Comparison of ENCODE assay signal across 12 cellular contexts in the genomic region with DNA sequence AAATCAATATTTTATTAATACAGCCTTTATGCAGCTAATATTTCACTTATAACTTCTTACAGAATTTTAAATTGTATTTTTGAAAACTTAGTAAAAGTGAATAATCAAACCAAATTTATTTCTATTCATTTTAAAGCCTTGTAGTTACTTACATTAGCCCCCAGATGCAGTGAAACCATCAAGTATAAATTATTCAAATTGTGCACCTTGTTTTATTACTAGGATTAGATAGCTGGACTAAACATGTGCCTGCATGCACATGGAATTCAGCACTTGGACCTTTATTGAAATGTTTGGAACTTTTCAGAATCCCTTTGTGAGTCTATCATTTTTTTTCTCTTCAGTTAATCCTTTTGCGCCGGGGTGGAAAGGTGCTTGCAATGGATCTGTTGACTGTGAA. TPM values are rescaled to one million over a fixed set of nuclear protein-coding genes. Genes with fewer than 3 reads are reported as not detected.
A peak's percentile ranks its signal among the peaks of the same experiment; 100 is the strongest.
DNase-seq lines count a peak whose midpoint lies in the region; ATAC-seq and TF ChIP-seq lines count a peak whose summit lies in the region.
"Had no signal": no experiment of that assay in that cellular context is flagged by ENCODE, and none has a peak within 500 bp of the region (broad histone marks: within the 10 kb centered on the region; RNA-seq: fewer than 3 reads in every experiment).

No MANE protein-coding gene starts in this region.

- no peaks in the 10 kb centered on the region for H3K27me3 ChIP-seq in DOHH2 (ENCODE audit: control insufficient read depth, low read length)
- no peaks in the 10 kb centered on the region for H3K27me3 ChIP-seq in Karpas-422 (ENCODE audit: low read length)
- H3K27me3 ChIP-seq in colonic mucosa: no peaks in the 10 kb centered on the region
- H3K27me3 ChIP-seq in PC-9 (ENCODE audit: insufficient read depth, low read depth): no peaks in the 10 kb centered on the region

- POLR2A ChIA-PET in PC-9 (lab: Charles Lee; ENCODE audit: unreplicated experiment): interaction anchor here (0.5 kb wide), 1 partner anchor 505 kb away, joined by 11 read pairs; no protein-coding TSS in a partner anchor

- H3K9ac ChIP-seq in Karpas-422 (ENCODE audit: low read length) (peak overlapping the region; percentile 39), colonic mucosa (ENCODE audit: low read depth in 2 of 2, low read length in 2 of 2) (no peak overlapping the region)

- peak overlapping the region; percentile 83 for H3K4me2 ChIP-seq in DOHH2 (ENCODE audit: low read length)
- H3K4me2 ChIP-seq in Karpas-422 (ENCODE audit: low read depth, low read length, poor library complexity, severe bottlenecking): peak overlapping the region; percentile 64
- no peak overlapping the region for H3K4me2 ChIP-seq in PC-9

- H3K4me1 ChIP-seq in DOHH2 (ENCODE audit: control insufficient read depth, low read length): peaks cover 75% of the 10 kb centered on the region
- H3K4me1 ChIP-seq in Karpas-422 (ENCODE audit: low read length): peaks cover 39% of the 10 kb centered on the region
- H3K4me1 ChIP-seq in colonic mucosa: no peaks in the 10 kb centered on the region
- H3K4me1 ChIP-seq in PC-9 (replicated peaks; ENCODE audit: insufficient read depth): no peaks in the 10 kb centered on the region

- intact Hi-C loops in colonic mucosa (cut with DNase I): no loop called here
- intact Hi-C loops in PC-9 (cut with micrococcal nuclease; ENCODE audit: unreplicated experiment): no loop called here

- H3K9me3 ChIP-seq in DOHH2 (ENCODE audit: control insufficient read depth, insufficient read depth, low read length) (no peaks in the 10 kb centered on the region), Karpas-422 (ENCODE audit: low read length) (no peaks in the 10 kb centered on the region), colonic mucosa (no peaks in the 10 kb centered on the region), PC-9 (ENCODE audit: insufficient read depth, low read depth) (no peaks in the 10 kb centered on the region)

- H4K20me1 ChIP-seq in DOHH2 (ENCODE audit: control insufficient read depth, insufficient read depth, low read depth, low read length) (no peaks in the 10 kb centered on the region), Karpas-422 (ENCODE audit: insufficient read depth, low read depth, low read length) (no peaks in the 10 kb centered on the region), PC-9 (ENCODE audit: insufficient read depth) (no peaks in the 10 kb centered on the region)

- H3K36me3 ChIP-seq in DOHH2 (ENCODE audit: control insufficient read depth, low read length) (peaks cover 10% of the 10 kb centered on the region), Karpas-422 (ENCODE audit: insufficient read depth, low read length) (no peaks in the 10 kb centered on the region), colonic mucosa (no peaks in the 10 kb centered on the region), PC-9 (ENCODE audit: low read depth) (no peaks in the 10 kb centered on the region)

- peak overlapping the region; percentile 78 for H3K4me3 ChIP-seq in DOHH2 (ENCODE audit: low read length)
- H3K4me3 ChIP-seq in Karpas-422 (ENCODE audit: low read length): peak overlapping the region; percentile 43
- no peak overlapping the region for H3K4me3 ChIP-seq in colonic mucosa
- no peak overlapping the region for H3K4me3 ChIP-seq in PC-9

- H3F3A ChIP-seq in DOHH2 (ENCODE audit: control insufficient read depth, insufficient read depth): peaks cover 36% of the 10 kb centered on the region
- no peaks in the 10 kb centered on the region; the same call in 1 of the 2 replicates for H3F3A ChIP-seq in PC-9 (ENCODE audit: insufficient read depth, low read depth)

- DNase-seq in Karpas-422 (peak; percentile 80), amniotic stem cell (lab: John Stamatoyannopoulos, UW) (peak; percentile 2), myocyte (ENCODE audit: low read depth) (peak; percentile 34), colonic mucosa (no peak), PC-9 (no peak)
- DNase-seq: effector memory CD8-positive, alpha-beta T cell; stimulated activated CD4-positive, alpha-beta T cell treated with anti-CD3 and anti-CD28 coated beads, Interleukin-2, amount 100 ng/mL, for 48 hours had no signal

- TF ChIP-seq CTCF in DOHH2 (IDR thresholded peaks at IDR 0.05; ENCODE audit: low read depth, low read length, poor library complexity, severe bottlenecking) (peak; percentile 55), colonic mucosa (IDR thresholded peaks at IDR 0.05) (no peak), PC-9 (conservative IDR thresholded peaks at IDR 0.05) (no peak)

- CTCF ChIA-PET in PC-9 (lab: Charles Lee): interaction anchor here (0.7 kb wide), 1 partner anchor 420 kb away, joined by 3 read pairs; no protein-coding TSS in a partner anchor

- no TSS peak for BruUV-seq in PC-9 (replicated peaks; lab: Mats Ljungman, UMichigan)

- H2AFZ ChIP-seq in Karpas-422 (ENCODE audit: low read length) (0 out of 2 replicates have a peak overlapping the region, but pooled peaks have one; percentile 15), PC-9 (no peak overlapping the region)

- no peak for ATAC-seq in GM19023 (IDR thresholded peaks at IDR 0.05; ENCODE audit: unreplicated experiment)
- ATAC-seq in GM18517 (IDR thresholded peaks at IDR 0.05; ENCODE audit: unreplicated experiment): no peak
- ATAC-seq: effector memory CD8-positive, alpha-beta T cell had no signal

- peaks cover 32% of the 10 kb centered on the region for H3K79me2 ChIP-seq in DOHH2 (ENCODE audit: control insufficient read depth, low read length)
- H3K79me2 ChIP-seq in Karpas-422 (ENCODE audit: low read length): peaks cover 4% of the 10 kb centered on the region; the same call in 1 of the 2 replicates
- no peaks in the 10 kb centered on the region for H3K79me2 ChIP-seq in PC-9 (ENCODE audit: low read depth)

- no peaks in the 10 kb centered on the region for H3K9me2 ChIP-seq in DOHH2 (replicated peaks; ENCODE audit: control insufficient read depth, low read length)
- H3K9me2 ChIP-seq in Karpas-422 (replicated peaks; ENCODE audit: insufficient read depth, low read length): no peaks in the 10 kb centered on the region
- no peaks in the 10 kb centered on the region for H3K9me2 ChIP-seq in PC-9 (ENCODE audit: insufficient read depth)

- H3K27ac ChIP-seq in DOHH2 (ENCODE audit: low read depth, low read length): peak overlapping the region; percentile 97
- peak overlapping the region; percentile 97 for H3K27ac ChIP-seq in Karpas-422 (ENCODE audit: low read length)
- no peak overlapping the region for H3K27ac ChIP-seq in colonic mucosa
- no peak overlapping the region for H3K27ac ChIP-seq in PC-9

RNA-seq across cellular contexts. Expression of gene ZPBP2, which starts 4.7 kb away (rescaled TPM):
- total RNA-seq in Karpas-422 (2014; rRNA removed; shearing (Covaris generic); ENCODE audit: low replicate concordance): 3.9 and 10.4 TPM in 2 replicates
- total RNA-seq in myocyte (not detected in 2 replicates), colonic mucosa (not detected), PC-9 (2021) (not detected in 2 replicates)
- not detected for polyA plus RNA-seq in myocyte (2012)
- total RNA-seq: mononuclear cell; T-helper 1 cell treated with Interleukin-12 subunit alpha and Interleukin-12 subunit beta and Interleukin-4 antibody, amounts not matched to agents 30 ng/mL and 1 ng/mL, for 36 hours had no signal

RNA-seq across cellular contexts. Expression of gene IKZF3, which starts 8.6 kb away (rescaled TPM):
- total RNA-seq in Karpas-422 (2014; rRNA removed; shearing (Covaris generic); ENCODE audit: low replicate concordance): 83.0 and 137 TPM in 2 replicates
- total RNA-seq in myocyte (not detected in 2 replicates), colonic mucosa (1 to 10 TPM; 1.8 to 2.0 TPM), PC-9 (2021) (0.04 TPM in 1 of 2 replicates, not detected in the other)
- polyA plus RNA-seq in myocyte (2012): not detected

RNA-seq across cellular contexts. Expression of gene GSDMB, which starts 45.7 kb away (rescaled TPM):
- 14.8 and 21.3 TPM in 2 replicates for total RNA-seq in Karpas-422 (2014; rRNA removed; shearing (Covaris generic); ENCODE audit: low replicate concordance)
- total RNA-seq in myocyte (1.1 and 1.8 TPM in 2 replicates), colonic mucosa (10 to 100 TPM; 68.2 to 79.7 TPM), PC-9 (2021) (39.9 and 50.4 TPM in 2 replicates)
- 4.4 TPM for polyA plus RNA-seq in myocyte (2012)

RNA-seq across cellular contexts. Expression of gene ORMDL3, which starts 54.7 kb away (rescaled TPM):
- 41.4 and 46.8 TPM in 2 replicates for total RNA-seq in Karpas-422 (2014; rRNA removed; shearing (Covaris generic); ENCODE audit: low replicate concordance)
- total RNA-seq in myocyte (34.7 and 37.7 TPM in 2 replicates), colonic mucosa (10 to 100 TPM; 57.2 to 69.3 TPM), PC-9 (2021) (51.1 and 68.1 TPM in 2 replicates)
- 101 TPM for polyA plus RNA-seq in myocyte (2012)

RNA-seq across cellular contexts. Expression of gene LRRC3C, which starts 54.8 kb away (rescaled TPM):
- total RNA-seq in Karpas-422 (2014; rRNA removed; shearing (Covaris generic); ENCODE audit: low replicate concordance): 0.86 TPM in 1 of 2 replicates, not detected in the other
- not detected in 2 replicates for total RNA-seq in myocyte
- not detected for polyA plus RNA-seq in myocyte (2012)
- total RNA-seq in colonic mucosa: not detected
- not detected in 2 replicates for total RNA-seq in PC-9 (2021)
- total RNA-seq: mononuclear cell; T-helper 1 cell treated with Interleukin-12 subunit alpha and Interleukin-12 subunit beta and Interleukin-4 antibody, amounts not matched to agents 30 ng/mL and 1 ng/mL, for 36 hours had no signal

Comparison
In these comparisons a context has a peak if more than half of its experiments do, and no peak if none do; other contexts are left out.
1. H3K27ac ChIP-seq: peak in DOHH2 (single experiment) and Karpas-422 (single experiment); none in colonic mucosa (single experiment) and PC-9 (single experiment).
2. H3K4me3 ChIP-seq: peak in DOHH2 (single experiment) and Karpas-422 (single experiment); none in colonic mucosa (single experiment) and PC-9 (single experiment).
3. DNase-seq: peak in Karpas-422 (single experiment), amniotic stem cell (single experiment) and myocyte (single experiment); none in colonic mucosa (single experiment) and PC-9 (0 of 2).
4. RNA of gene IKZF3, which starts 8.6 kb away (total RNA-seq): 83.0 to 137 TPM in Karpas-422; 1.8 to 2.0 TPM in colonic mucosa, 0.04 TPM in PC-9 and not detected in myocyte; every median in the first group is over 10 times any median in the second.